In genomic region chr18:11849845-11850747, GRCh38 we compare ENCODE assay signal across 8 cellular contexts. TPM values are rescaled to one million over a fixed set of nuclear protein-coding genes. Genes with fewer than 3 reads are reported as not detected.
A peak's percentile ranks its signal among the peaks of the same experiment; 100 is the strongest.
DNase-seq lines count a peak whose midpoint lies in the region; ATAC-seq, FAIRE-seq and TF ChIP-seq lines count a peak whose summit lies in the region.

No MANE protein-coding gene starts in this region.

- intact Hi-C loops in Panc1 (cut with micrococcal nuclease; ENCODE audit: unreplicated experiment): no loop called here

- peaks cover 48% of the 10 kb centered on the region for H3K4me1 ChIP-seq in A549
- peaks cover 12% of the 10 kb centered on the region for H3K4me1 ChIP-seq in Panc1 (ENCODE audit: control insufficient read depth, insufficient read depth, low read length)

- ATAC-seq in A549: peak; percentile 58 to 70
- ATAC-seq in Panc1: peak; percentile 44
- no peak for ATAC-seq in HG02610 (IDR thresholded peaks at IDR 0.05; ENCODE audit: unreplicated experiment)

- DNase-seq in A549 (ENCODE audit: low read depth in 1 of 2, low spot score in 1 of 2) (peak; percentile 36 to 86), HEK293T (ENCODE audit: extremely low spot score) (peak; percentile 36), Panc1 (ENCODE audit: low read depth, low spot score) (no peak), fibroblast of the conjunctiva (ENCODE audit: low read depth) (peak; percentile 43), neural crest cell (ENCODE audit: low read depth, low spot score) (no peak)
- DNase-seq in activated effector memory CD4-positive, alpha-beta T cell treated with Interleukin-2 at 50 U/mL for 16 hours: peak; percentile 41
- DNase-seq in stimulated activated naive CD4-positive, alpha-beta T cell treated with Interleukin-2 at 50 U/mL for 16 hours (lab: John Stamatoyannopoulos, UW): peak; percentile 40

- TF ChIP-seq RAD21 in A549 (conservative IDR thresholded peaks at IDR 0.05 in 1 of 2, IDR thresholded peaks at IDR 0.05 in 1 of 2): no peak

- H3K4me3 ChIP-seq in A549 (peak overlapping the region; percentile 78), Panc1 (ENCODE audit: low read depth in 2 of 2, low read length in 2 of 2) (peak overlapping the region; percentile 80 to 100)

- POLR2A ChIA-PET in A549 (lab: Yijun Ruan, JAX): interaction anchor here (0.7 to 0.8 kb wide), 2 partner anchors 8 to 43 kb away, joined by 3 read pairs; no protein-coding TSS in a partner anchor
- POLR2A ChIA-PET in HEK293T (lab: Yijun Ruan, JAX): interaction anchor here (0.7 to 1.2 kb wide), 4 partner anchors 10 to 43 kb away, joined by 3 read pairs; no protein-coding TSS in a partner anchor
- POLR2A ChIA-PET in Panc1 (lab: Charles Lee): no interaction called here

- in situ Hi-C loops in Panc1 (cut with HindIII; ENCODE audit: low pct_unique_long_range_greater_than_20kb, low sequenced_read_pairs): no loop called here

- peak; percentile 38 to 77; a peak in 2 of 5 replicates for TF ChIP-seq EP300 in A549 (IDR thresholded peaks at IDR 0.05)

- no peaks in the 10 kb centered on the region for H3K27me3 Mint-ChIP-seq in neural crest cell (ENCODE audit: low read depth)

- H3K36me3 Mint-ChIP-seq in neural crest cell (ENCODE audit: low read depth): no peaks in the 10 kb centered on the region

- H3K36me3 ChIP-seq in Panc1 (ENCODE audit: control insufficient read depth, insufficient read depth, low read length): peaks cover 3% of the 10 kb centered on the region; the same call in 1 of the 2 replicates

- FAIRE-seq in A549 (lab: Jason Lieb, UNC): no peak

- no peak for TF ChIP-seq POLR2A in A549 (IDR thresholded peaks at IDR 0.05; ENCODE audit: low read length)

- peak overlapping the region; percentile 75 for H3K4me2 ChIP-seq in A549

- CTCF ChIA-PET in A549 (lab: Yijun Ruan, JAX) (interaction anchor here (0.8 to 1.4 kb wide), 2 partner anchors 117 to 189 kb away, joined by 3 to 5 read pairs; no protein-coding TSS in a partner anchor), HEK293T (lab: Yijun Ruan, JAX) (no interaction called here), Panc1 (lab: Charles Lee) (no interaction called here)

- no peaks in the 10 kb centered on the region for H3K27me3 ChIP-seq in Panc1 (ENCODE audit: control insufficient read depth, insufficient read depth, low read length)

- 4% methylated on average over 19 of the region's 19 CpGs for WGBS in A549 (ENCODE audit: missing lambda C conversion rate)

- H3K4me3 Mint-ChIP-seq in neural crest cell: peak overlapping the region; percentile 99

- TF ChIP-seq CTCF in A549 (IDR thresholded peaks at IDR 0.05) (no peak), Panc1 (IDR thresholded peaks at IDR 0.05) (no peak), neural crest cell (conservative IDR thresholded peaks at IDR 0.05) (no peak)

- H3K9me3 ChIP-seq in A549 (no peaks in the 10 kb centered on the region), Panc1 (ENCODE audit: control insufficient read depth, insufficient read depth, low read depth, low read length) (no peaks in the 10 kb centered on the region)

- BruUV-seq in Panc1 (replicated peaks; lab: Mats Ljungman, UMichigan): no TSS peak

- H3K27ac ChIP-seq in A549 (peak overlapping the region; percentile 91 to 99), Panc1 (ENCODE audit: low read length) (peak overlapping the region; percentile 87)

- peak overlapping the region; percentile 70 for H3K27ac Mint-ChIP-seq in neural crest cell (ENCODE audit: unreplicated experiment)

- H3K4me1 Mint-ChIP-seq in neural crest cell: peaks cover 30% of the 10 kb centered on the region

- H3K9me3 Mint-ChIP-seq in neural crest cell: no peaks in the 10 kb centered on the region

TF ChIP-seq in A549, 52 proteins besides CTCF, POLR2A, EP300 and RAD21 (continues in another document):
- TF ChIP-seq HOXA7 (CRISPR knock-in tag; IDR thresholded peaks at IDR 0.05) (peak; percentile 35; the same call in 1 of the 2 replicates), MAFK (IDR thresholded peaks at IDR 0.05; ENCODE audit: partially characterized antibody) (no peak), E2F6 (IDR thresholded peaks at IDR 0.05; ENCODE audit: borderline replicate concordance, low read depth) (no peak), PBX3 (IDR thresholded peaks at IDR 0.05) (no peak), FOXS1 (CRISPR knock-in tag; IDR thresholded peaks at IDR 0.05) (no peak), TFCP2L1 (CRISPR knock-in tag; IDR thresholded peaks at IDR 0.05) (no peak), RNF2 (IDR thresholded peaks at IDR 0.05; ENCODE audit: borderline replicate concordance, low read depth) (no peak)

TF ChIP-seq in HEK293T, 16 proteins besides CTCF, POLR2A, EP300 and RAD21:
- TF ChIP-seq L3MBTL2 (conservative IDR thresholded peaks at IDR 0.05): peak; percentile 51; the same call in 1 of the 2 replicates
- peak; percentile 88 for TF ChIP-seq PKNOX1 (IDR thresholded peaks at IDR 0.05)
- TF ChIP-seq FOXM1 (IDR thresholded peaks at IDR 0.05; ENCODE audit: borderline replicate concordance): no peak
- TF ChIP-seq FOXK2 (IDR thresholded peaks at IDR 0.05): no peak

RNA-seq across cellular contexts. Expression of gene CHMP1B, which starts 1.1 kb away (rescaled TPM):
- polyA plus RNA-seq in A549 (2011; rRNA removed): 53.0 and 60.8 TPM in 2 replicates
- 36.0 and 39.7 TPM in 2 replicates for polyA plus RNA-seq in A549 (2012; cell fraction: cytosol; rRNA removed)
- 18.5 and 36.3 TPM in 2 replicates for polyA plus RNA-seq in A549 (2012; cell fraction: nucleus; rRNA removed)
- polyA plus RNA-seq in A549 (2017; fragmentation: RNase III; extraction: RNeasy Plus Mini Kit Qiagen cat#74134 plus additional on column Dnase treatment): 34.4 to 44.9 TPM (median 39.3 TPM) in 3 replicates
- polyA minus RNA-seq in A549 (2011; rRNA and poly(A)+ RNA removed): 38.6 and 41.5 TPM in 2 replicates
- 17.1 TPM for total RNA-seq in Panc1 (2021; ENCODE audit: unreplicated experiment)
- 20.1 TPM for polyA plus RNA-seq in Panc1 (2012; ENCODE audit: insufficient read length)
- total RNA-seq in neural crest cell: 23.7 TPM in 2 replicates

RNA-seq across cellular contexts. Expression of gene MPPE1, which starts 58.0 kb away (rescaled TPM):
- polyA plus RNA-seq in A549 (2011; rRNA removed) (23.2 and 26.4 TPM in 2 replicates), A549 (2017; fragmentation: RNase III; extraction: RNeasy Plus Mini Kit Qiagen cat#74134 plus additional on column Dnase treatment) (18.5 to 20.4 TPM (median 19.5 TPM) in 3 replicates)
- polyA plus RNA-seq in A549 (2012; cell fraction: cytosol; rRNA removed): 13.3 and 15.1 TPM in 2 replicates
- 29.2 and 33.9 TPM in 2 replicates for polyA plus RNA-seq in A549 (2012; cell fraction: nucleus; rRNA removed)
- polyA minus RNA-seq in A549 (2011; rRNA and poly(A)+ RNA removed): 12.9 and 18.9 TPM in 2 replicates
- total RNA-seq in Panc1 (2021; ENCODE audit: unreplicated experiment) (37.1 TPM), neural crest cell (22.8 and 28.9 TPM in 2 replicates)
- polyA plus RNA-seq in Panc1 (2012; ENCODE audit: insufficient read length): 31.6 TPM

Comparison
In these comparisons a context has a peak if more than half of its experiments do, and no peak if none do; other contexts are left out.
1. DNase-seq: peak in A549 (2 of 2), HEK293T (single experiment), activated effector memory CD4-positive, alpha-beta T cell treated with Interleukin-2 at 50 U/mL for 16 hours (single experiment), fibroblast of the conjunctiva (single experiment) and stimulated activated naive CD4-positive, alpha-beta T cell treated with Interleukin-2 at 50 U/mL for 16 hours (single experiment); none in Panc1 (single experiment) and neural crest cell (single experiment).